ENCODE assay signal across 27 cellular contexts in the genomic region with DNA sequence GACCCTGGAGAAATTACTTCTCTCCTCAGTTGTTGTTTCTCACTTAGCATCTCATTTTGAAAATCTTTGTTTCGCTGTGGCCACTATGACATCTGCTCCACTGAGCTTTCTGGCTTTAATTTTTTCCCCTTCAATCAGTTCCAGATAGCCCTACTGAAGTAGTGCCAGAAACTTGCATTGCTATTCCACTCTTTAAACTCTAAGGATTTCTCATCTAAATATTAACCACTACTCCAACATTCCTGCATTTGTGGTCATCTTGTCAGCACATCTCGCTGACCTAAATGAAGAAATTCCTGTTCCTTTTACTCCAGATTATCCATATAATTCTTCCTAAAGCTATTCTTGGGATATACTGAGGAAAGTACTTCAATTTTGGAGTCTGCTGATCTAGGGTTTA. TPM values are rescaled to one million over a fixed set of nuclear protein-coding genes. Genes with fewer than 3 reads are reported as not detected.
A peak's percentile ranks its signal among the peaks of the same experiment; 100 is the strongest.
DNase-seq lines count a peak whose midpoint lies in the region; ATAC-seq and TF ChIP-seq lines count a peak whose summit lies in the region.
"Had no signal": no experiment of that assay in that cellular context is flagged by ENCODE, and none has a peak within 500 bp of the region (broad histone marks: within the 10 kb centered on the region; RNA-seq: fewer than 3 reads in every experiment).

No MANE protein-coding gene starts in this region.

- CTCF ChIA-PET in T-cell (lab: Charles Lee): no interaction called here

- H3K4me2 ChIP-seq in smooth muscle cell: no peak overlapping the region

- no peak overlapping the region for H3K4me3 ChIP-seq in smooth muscle cell
- H3K4me3 ChIP-seq: breast epithelium, lower lobe of right lung, skin epidermis had no signal

- H3K79me2 ChIP-seq in smooth muscle cell (ENCODE audit: low read depth): no peaks in the 10 kb centered on the region

- peaks cover 0 to 3% of the 10 kb centered on the region in 2 donors for H3K27me3 Mint-ChIP-seq in T-cell
- H3K27me3 Mint-ChIP-seq: activated naive CD8-positive, alpha-beta T cell treated with anti-CD3 and anti-CD28 coated beads, Interleukin-2, amount 10 ng/mL, durations not matched to agents 7 days and 5 days had no signal

- H3K27ac Mint-ChIP-seq in T-cell: no peak overlapping the region
- H3K27ac Mint-ChIP-seq: activated B cell treated with CpG ODN at 0.5 μM for 24 hours; activated naive CD8-positive, alpha-beta T cell treated with anti-CD3 and anti-CD28 coated beads, Interleukin-2, amount 10 ng/mL, durations not matched to agents 7 days and 5 days; activated T-helper 2 cell treated with anti-CD3 and anti-CD28 coated beads, Interferon-gamma antibody, Interleukin-2, Interleukin-4, amounts not matched to agents 10 μg/mL and 5 μg/mL and 100 μg/mL, durations not matched to agents 14 hours and 24 hours and 36 hours; stimulated activated memory B cell treated with anti-CD40 and anti-IgM and Interleukin-4, amounts not matched to agents 10 μg/mL and 1 μg/mL and 100 μg/mL, for 72 hours had no signal

- no peaks in the 10 kb centered on the region for H4K20me1 ChIP-seq in smooth muscle cell (ENCODE audit: low read depth)

- H3K4me3 Mint-ChIP-seq in T-cell: no peak overlapping the region
- H3K4me3 Mint-ChIP-seq: activated B cell treated with CpG ODN at 0.5 μM for 24 hours; activated naive CD8-positive, alpha-beta T cell treated with anti-CD3 and anti-CD28 coated beads, Interleukin-2, amount 10 ng/mL, durations not matched to agents 7 days and 5 days; stimulated activated memory B cell treated with anti-CD40 and anti-IgM and Interleukin-4, amounts not matched to agents 10 μg/mL and 1 μg/mL and 100 μg/mL, for 72 hours had no signal

- H3K4me1 Mint-ChIP-seq in T-cell: no peaks in the 10 kb centered on the region
- H3K4me1 Mint-ChIP-seq: activated B cell treated with CpG ODN at 0.5 μM for 24 hours; activated naive CD8-positive, alpha-beta T cell treated with anti-CD3 and anti-CD28 coated beads, Interleukin-2, amount 10 ng/mL, durations not matched to agents 7 days and 5 days; stimulated activated memory B cell treated with anti-CD40 and anti-IgM and Interleukin-4, amounts not matched to agents 10 μg/mL and 1 μg/mL and 100 μg/mL, for 72 hours had no signal

- WGBS in smooth muscle cell (ENCODE audit: low lambda C conversion rate): 67% methylated on average over 2 of the region's 2 CpGs

- H3K4me1 ChIP-seq in smooth muscle cell (ENCODE audit: low read depth): no peaks in the 10 kb centered on the region
- H3K4me1 ChIP-seq: BE2C, breast epithelium, lower lobe of right lung had no signal

- no peaks in the 10 kb centered on the region for H3K36me3 Mint-ChIP-seq in T-cell
- H3K36me3 Mint-ChIP-seq: activated naive CD8-positive, alpha-beta T cell treated with anti-CD3 and anti-CD28 coated beads, Interleukin-2, amount 10 ng/mL, durations not matched to agents 7 days and 5 days; stimulated activated memory B cell treated with anti-CD40 and anti-IgM and Interleukin-4, amounts not matched to agents 10 μg/mL and 1 μg/mL and 100 μg/mL, for 72 hours had no signal

- POLR2A ChIA-PET in T-cell (lab: Charles Lee): no interaction called here

- H3K9me3 ChIP-seq in smooth muscle cell (replicated peaks; ENCODE audit: low read depth): no peaks in the 10 kb centered on the region
- H3K9me3 ChIP-seq: BE2C, breast epithelium, lower lobe of right lung had no signal

- no peaks in the 10 kb centered on the region for H3K36me3 ChIP-seq in smooth muscle cell (ENCODE audit: low read depth)
- H3K36me3 ChIP-seq: BE2C, breast epithelium, lower lobe of right lung had no signal

- DNase-seq in ELR (ENCODE audit: low read depth) (peak; percentile 46), amniotic stem cell (lab: John Stamatoyannopoulos, UW) (peak; percentile 13), fibroblast of peridontal ligament (ENCODE audit: extremely low read depth) (peak; percentile 96), smooth muscle cell (lab: John Stamatoyannopoulos, UW; ENCODE audit: unreplicated experiment) (no peak), T-cell (no peak), GF-D8 (lab: John Stamatoyannopoulos, UW) (no peak), NCI-H1105 (lab: John Stamatoyannopoulos, UW) (no peak)
- DNase-seq: activated B cell treated with CpG ODN at 0.5 μM for 24 hours; activated CD4-positive, alpha-beta T cell treated with anti-CD3 and anti-CD28 coated beads, Interleukin-2, amount 50 U/mL, for 4 hours; activated CD8-positive, alpha-beta memory T cell treated with anti-CD3 and anti-CD28 coated beads, Interleukin-2, amount 50 U/mL, for 4 hours; activated naive CD8-positive, alpha-beta T cell treated with anti-CD3 and anti-CD28 coated beads, Interleukin-2, amount 10 ng/mL, durations not matched to agents 7 days and 5 days; BE2C; COR-L47; cortex of kidney; DMS79 treated with DMSO at 0.1 percent for 48 hours; foreskin melanocyte; hypothalamus; islet precursor cell; lower lobe of right lung; MM.1S; NCI-H526; RPMI8226; T1000 had no signal

- H2AFZ ChIP-seq in smooth muscle cell (ENCODE audit: low read depth): no peak overlapping the region

- no peak overlapping the region for H3K9ac ChIP-seq in smooth muscle cell (ENCODE audit: low read depth)

- H3K27me3 ChIP-seq in smooth muscle cell (ENCODE audit: low read depth): no peaks in the 10 kb centered on the region
- H3K27me3 ChIP-seq: BE2C, breast epithelium had no signal

- no peaks in the 10 kb centered on the region for H3F3A ChIP-seq in smooth muscle cell (ENCODE audit: low read depth)

- no peak for TF ChIP-seq CTCF in smooth muscle cell (IDR thresholded peaks at IDR 0.05; ENCODE audit: borderline replicate concordance, insufficient read depth, poor library complexity, severe bottlenecking)

- peak overlapping the region; percentile 0 for H3K27ac ChIP-seq in smooth muscle cell (ENCODE audit: low read depth)
- H3K27ac ChIP-seq: breast epithelium, lower lobe of right lung, skin epidermis had no signal

- H3K9me3 Mint-ChIP-seq in T-cell: no peaks in the 10 kb centered on the region
- H3K9me3 Mint-ChIP-seq: activated B cell treated with CpG ODN at 0.5 μM for 24 hours; activated naive CD8-positive, alpha-beta T cell treated with anti-CD3 and anti-CD28 coated beads, Interleukin-2, amount 10 ng/mL, durations not matched to agents 7 days and 5 days; activated T-helper 2 cell treated with anti-CD3 and anti-CD28 coated beads, Interferon-gamma antibody, Interleukin-2, Interleukin-4, amounts not matched to agents 10 μg/mL and 5 μg/mL and 100 μg/mL, durations not matched to agents 14 hours and 24 hours and 36 hours; stimulated activated memory B cell treated with anti-CD40 and anti-IgM and Interleukin-4, amounts not matched to agents 10 μg/mL and 1 μg/mL and 100 μg/mL, for 72 hours had no signal

- ATAC-seq in T-cell (replicated peaks in 1 of 4): no peak
- ATAC-seq: lower lobe of right lung; stimulated activated memory B cell treated with anti-CD40 and anti-IgM and Interleukin-4, amounts not matched to agents 10 μg/mL and 1 μg/mL and 100 μg/mL, for 72 hours had no signal

RNA-seq across cellular contexts. Expression of a gene that starts 15.3 kb away (rescaled TPM):
- total RNA-seq in smooth muscle cell (14.0 and 23.0 TPM in 2 replicates), T-cell (10 to 100 TPM; 35.1 to 57.6 (median 47.1) TPM)
- polyA plus RNA-seq in smooth muscle cell: 19.8 and 23.4 TPM in 2 replicates

RNA-seq across cellular contexts. Expression of a gene that starts 35.0 kb away (rescaled TPM):
- total RNA-seq in smooth muscle cell (0.04 and 0.27 TPM in 2 replicates), T-cell (1 to 10 TPM in 3 of 5 donors, under 1 TPM in 1, not detected in 1; 0.76 to 2.6 (median 1.9) TPM)
- 1.0 TPM in 1 of 2 replicates, not detected in the other for polyA plus RNA-seq in smooth muscle cell
- total RNA-seq: activated B cell treated with CpG ODN at 0.5 μM for 24 hours; activated naive CD8-positive, alpha-beta T cell treated with anti-CD3 and anti-CD28 coated beads, Interleukin-2, amount 10 ng/mL, durations not matched to agents 7 days and 5 days; breast epithelium had no signal

RNA-seq across cellular contexts. Expression of a gene that starts 41.7 kb away (rescaled TPM):
- total RNA-seq in smooth muscle cell (20.9 and 33.3 TPM in 2 replicates), T-cell (100 to 1,000 TPM in 3 of 5 donors, 10 to 100 TPM in 2; 85.7 to 130 (median 111) TPM)
- polyA plus RNA-seq in smooth muscle cell: 29.3 and 30.8 TPM in 2 replicates

Comparison
In these comparisons a context has a peak if more than half of its experiments do, and no peak if none do; other contexts are left out.
1. DNase-seq: peak in ELR (single experiment), amniotic stem cell (single experiment) and fibroblast of peridontal ligament (single experiment); none in smooth muscle cell (single experiment), T-cell (0 of 34), GF-D8 (single experiment) and NCI-H1105 (single experiment).